In the genomic region with DNA sequence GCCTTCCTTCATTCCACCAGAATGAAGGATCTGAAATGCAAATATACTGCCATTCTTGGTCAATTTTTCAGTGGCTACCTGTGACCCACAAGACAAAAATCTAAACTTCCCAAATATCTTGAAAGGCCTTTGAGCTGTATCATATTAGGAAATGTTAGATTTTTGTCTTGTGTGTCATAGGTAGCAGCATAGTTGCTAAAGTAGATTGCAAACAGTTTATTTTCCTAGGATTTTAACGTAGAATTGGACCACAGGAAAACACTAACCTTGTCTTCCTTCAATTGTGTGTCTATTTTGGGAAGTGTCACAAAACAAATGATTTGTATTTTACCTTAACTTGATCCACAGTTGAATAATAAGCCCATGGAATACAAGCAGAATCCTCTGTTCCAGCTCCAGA, we compare ENCODE assay signal across 9 cellular contexts. TPM values are rescaled to one million over a fixed set of nuclear protein-coding genes. Genes with fewer than 3 reads are reported as not detected.
A peak's percentile ranks its signal among the peaks of the same experiment; 100 is the strongest.
DNase-seq lines count a peak whose midpoint lies in the region; ATAC-seq and TF ChIP-seq lines count a peak whose summit lies in the region.
"Had no signal": no experiment of that assay in that cellular context is flagged by ENCODE, and none has a peak within 500 bp of the region (broad histone marks: within the 10 kb centered on the region; RNA-seq: fewer than 3 reads in every experiment).

No MANE protein-coding gene starts in this region.

- peaks cover 8% of the 10 kb centered on the region for H3K36me3 Mint-ChIP-seq in activated CD4-positive, alpha-beta T cell treated with anti-CD3 and anti-CD28 coated beads for 36 hours (ENCODE audit: low read depth)
- H3K36me3 Mint-ChIP-seq in CD4-positive, alpha-beta memory T cell, result peaks cover 17 to 18% of the 10 kb centered on the region in 2 donors

- peaks cover 25% of the 10 kb centered on the region for H3K4me1 ChIP-seq in osteoblast (ENCODE audit: insufficient read depth, low read length)
- H3K4me1 ChIP-seq in CD4-positive, alpha-beta memory T cell (ENCODE audit: insufficient read depth, low read length), result peaks cover 4% of the 10 kb centered on the region

- H3K27ac Mint-ChIP-seq in activated CD4-positive, alpha-beta T cell treated with anti-CD3 and anti-CD28 coated beads for 36 hours, result no peak overlapping the region
- peak overlapping the region in 1 of 7 donors; percentile 18 for H3K27ac Mint-ChIP-seq in CD4-positive, alpha-beta memory T cell

- ATAC-seq in activated CD4-positive, alpha-beta T cell treated with anti-CD3 and anti-CD28 coated beads for 36 hours, result no peak
- ATAC-seq in GM21423 (IDR thresholded peaks at IDR 0.05; ENCODE audit: unreplicated experiment), result no peak

- H3K27me3 ChIP-seq in osteoblast (ENCODE audit: insufficient read depth, low read length), result no peaks in the 10 kb centered on the region
- no peaks in the 10 kb centered on the region for H3K27me3 ChIP-seq in CD4-positive, alpha-beta memory T cell (ENCODE audit: insufficient read depth, low read length)

- H3K79me2 ChIP-seq in osteoblast (ENCODE audit: insufficient read depth, low read length), result no peaks in the 10 kb centered on the region

- no peak overlapping the region for H3K4me3 Mint-ChIP-seq in activated CD4-positive, alpha-beta T cell treated with anti-CD3 and anti-CD28 coated beads for 36 hours
- no peak overlapping the region for H3K4me3 Mint-ChIP-seq in CD4-positive, alpha-beta memory T cell

- peaks cover 6% of the 10 kb centered on the region for H3K4me1 Mint-ChIP-seq in activated CD4-positive, alpha-beta T cell treated with anti-CD3 and anti-CD28 coated beads for 36 hours
- peaks cover 0 to 6% (median 5%) of the 10 kb centered on the region in 4 donors for H3K4me1 Mint-ChIP-seq in CD4-positive, alpha-beta memory T cell

- H3K4me3 ChIP-seq in epithelial cell of esophagus (ENCODE audit: low read length) (no peak overlapping the region), osteoblast (ENCODE audit: insufficient read depth, low read length) (no peak overlapping the region)
- no peak overlapping the region for H3K4me3 ChIP-seq in CD4-positive, alpha-beta memory T cell (ENCODE audit: low read length in 2 of 2)

- in situ Hi-C loops in ACHN (cut with HindIII; ENCODE audit: low pct_ligation_motif_present, low pct_unique_long_range_greater_than_20kb, low sequenced_read_pairs), result no loop called here

- no peaks in the 10 kb centered on the region for H3K36me3 ChIP-seq in osteoblast (ENCODE audit: insufficient read depth, low read length)
- H3K36me3 ChIP-seq in CD4-positive, alpha-beta memory T cell (ENCODE audit: insufficient read depth, low read length), result no peaks in the 10 kb centered on the region

- H4K20me1 ChIP-seq in osteoblast (ENCODE audit: insufficient read depth, low read length), result no peaks in the 10 kb centered on the region

- peak overlapping the region; percentile 30 for H3K4me2 ChIP-seq in osteoblast (ENCODE audit: insufficient read depth, low read length)

- DNase-seq in ACHN (peak; percentile 40), M059J (ENCODE audit: low read depth) (peak; percentile 86), epithelial cell of esophagus (ENCODE audit: low read depth) (peak; percentile 46), osteoblast (ENCODE audit: insufficient read length, low spot score, missing footprints) (no peak), mucosa of gallbladder (ENCODE audit: low spot score) (no peak)
- DNase-seq in activated CD4-positive, alpha-beta T cell treated with anti-CD3 and anti-CD28 coated beads for 36 hours, result no peak
- DNase-seq in CD4-positive, alpha-beta memory T cell, result no peak
- DNase-seq: NCI-H1048 had no signal

- H3K9me3 Mint-ChIP-seq in activated CD4-positive, alpha-beta T cell treated with anti-CD3 and anti-CD28 coated beads for 36 hours (ENCODE audit: low read depth), result no peaks in the 10 kb centered on the region
- H3K9me3 Mint-ChIP-seq in CD4-positive, alpha-beta memory T cell, result no peaks in the 10 kb centered on the region

- no peak for TF ChIP-seq CTCF in epithelial cell of esophagus (IDR thresholded peaks at IDR 0.05; ENCODE audit: insufficient read depth, low read depth, low read length, missing control alignments)
- TF ChIP-seq CTCF in osteoblast (IDR thresholded peaks at IDR 0.05; ENCODE audit: extremely low read depth, low read depth, low read length), result no peak

- no peaks in the 10 kb centered on the region for H3K27me3 Mint-ChIP-seq in activated CD4-positive, alpha-beta T cell treated with anti-CD3 and anti-CD28 coated beads for 36 hours
- H3K27me3 Mint-ChIP-seq in CD4-positive, alpha-beta memory T cell, result no peaks in the 10 kb centered on the region

- CTCF ChIA-PET in activated CD4-positive, alpha-beta T cell treated with anti-CD3 and anti-CD28 coated beads for 36 hours (lab: Charles Lee), result interaction anchor here (0.7 to 0.8 kb wide), 2 partner anchors 12 to 16 kb away, joined by 3 read pairs; no protein-coding TSS in a partner anchor
- CTCF ChIA-PET in CD4-positive, alpha-beta memory T cell (lab: Charles Lee; ENCODE audit: partially characterized antibody), result no interaction called here

- peak overlapping the region; percentile 83 for H3K27ac ChIP-seq in osteoblast (ENCODE audit: low read depth, low read length)
- H3K27ac ChIP-seq in CD4-positive, alpha-beta memory T cell (ENCODE audit: low read depth, low read length), result no peak overlapping the region

- H3K9me3 ChIP-seq in osteoblast (ENCODE audit: low read depth, low read length), result no peaks in the 10 kb centered on the region
- no peaks in the 10 kb centered on the region for H3K9me3 ChIP-seq in CD4-positive, alpha-beta memory T cell (ENCODE audit: control insufficient read depth in 1 of 2, low read length in 2 of 2)

- POLR2A ChIA-PET in activated CD4-positive, alpha-beta T cell treated with anti-CD3 and anti-CD28 coated beads for 36 hours (lab: Charles Lee), result no interaction called here
- POLR2A ChIA-PET in CD4-positive, alpha-beta memory T cell (lab: Charles Lee; ENCODE audit: partially characterized antibody), result no interaction called here

- H2AFZ ChIP-seq in osteoblast (ENCODE audit: low read length), result no peak overlapping the region

- intact Hi-C loops in activated CD4-positive, alpha-beta T cell treated with anti-CD3 and anti-CD28 coated beads for 36 hours (cut with DNase I, micrococcal nuclease), result no loop called here
- intact Hi-C loops in CD4-positive, alpha-beta memory T cell (cut with micrococcal nuclease), result no loop called here

RNA-seq across cellular contexts. Expression of gene CP, which starts 42.4 kb away (rescaled TPM):
- total RNA-seq in M059J (2014; rRNA removed; shearing (Covaris generic)), result 2.7 and 3.4 TPM in 2 replicates
- 0.88 and 1.4 TPM in 2 replicates for total RNA-seq in osteoblast
- 2.0 TPM for total RNA-seq in mucosa of gallbladder
- not detected for total RNA-seq in activated CD4-positive, alpha-beta T cell treated with anti-CD3 and anti-CD28 coated beads for 36 hours
- total RNA-seq in CD4-positive, alpha-beta memory T cell, result not detected
- polyA plus RNA-seq in CD4-positive, alpha-beta memory T cell, result under 1 TPM in 1 of 2 donors, not detected in 1; 0.34 TPM

RNA-seq across cellular contexts. Expression of gene HPS3, which starts 49.8 kb away (rescaled TPM):
- 55.7 and 62.2 TPM in 2 replicates for total RNA-seq in M059J (2014; rRNA removed; shearing (Covaris generic))
- total RNA-seq in osteoblast, result 38.4 and 49.8 TPM in 2 replicates
- total RNA-seq in mucosa of gallbladder, result 26.8 TPM
- total RNA-seq in activated CD4-positive, alpha-beta T cell treated with anti-CD3 and anti-CD28 coated beads for 36 hours, result 10 to 100 TPM; 18.0 to 20.2 TPM
- total RNA-seq in CD4-positive, alpha-beta memory T cell, result 10 to 100 TPM; 32.5 to 33.0 TPM
- 10 to 100 TPM; 29.5 to 45.1 TPM for polyA plus RNA-seq in CD4-positive, alpha-beta memory T cell

Comparison
In these comparisons a context has a peak if more than half of its experiments do, and no peak if none do; other contexts are left out.
1. DNase-seq: peak in ACHN (single experiment), M059J (single experiment) and epithelial cell of esophagus (single experiment); none in osteoblast (single experiment), mucosa of gallbladder (single experiment), activated CD4-positive, alpha-beta T cell treated with anti-CD3 and anti-CD28 coated beads for 36 hours (single experiment) and CD4-positive, alpha-beta memory T cell (0 of 5).